ENCODE assay signal across 10 cellular contexts in genomic region chr2:233426619-233427342, GRCh38.
DNase-seq lines count a peak whose midpoint lies in the region; ATAC-seq and TF ChIP-seq lines count a peak whose summit lies in the region.
"Had no signal": no experiment of that assay in that cellular context is flagged by ENCODE, and none has a peak within 500 bp of the region (broad histone marks: within the 10 kb centered on the region; RNA-seq: fewer than 3 reads in every experiment).

No MANE protein-coding gene starts in this region.

- H3K36me3 ChIP-seq in stomach, result peaks cover 0 to 3% (median 0%) of the 10 kb centered on the region in 4 donors
- H3K36me3 ChIP-seq: ascending aorta had no signal

- no peak for TF ChIP-seq CTCF in stomach (IDR thresholded peaks at IDR 0.05)

- TF ChIP-seq EP300 in stomach (IDR thresholded peaks at IDR 0.05), result no peak

- ATAC-seq in GM21423 (IDR thresholded peaks at IDR 0.05; ENCODE audit: unreplicated experiment), result no peak
- ATAC-seq in HG03565 (IDR thresholded peaks at IDR 0.05; ENCODE audit: unreplicated experiment), result no peak

- no peak overlapping the region for H3K4me3 ChIP-seq in stomach
- H3K4me3 ChIP-seq: ascending aorta had no signal

- peak overlapping the region; percentile 47 to 94 (median 90) for H3K27ac ChIP-seq in stomach
- H3K27ac ChIP-seq: ascending aorta, C4-2B had no signal

- H3K4me1 ChIP-seq in stomach, result peaks cover 27 to 84% (median 64%) of the 10 kb centered on the region in 4 donors

- WGBS in stomach, 5 donors, result 50 to 77% (median 68%) methylated on average over 7 of the region's 7 CpGs

- H3K27me3 ChIP-seq in stomach, result no peaks in the 10 kb centered on the region
- H3K27me3 ChIP-seq: ascending aorta had no signal

- DNase-seq in activated T-cell treated with anti-CD3 and anti-CD28 coated beads for 24 hours (ENCODE audit: low read depth) (peak; percentile 69), kidney glomerular epithelial cell (lab: John Stamatoyannopoulos, UW) (peak; percentile 31), stomach (peak; percentile 30), medulla oblongata (ENCODE audit: extremely low spot score) (no peak)
- DNase-seq in activated T-cell treated with anti-CD3 and anti-CD28 coated beads, Interleukin-2, amount 50 U/mL, for 1 hour, result no peak
- DNase-seq in activated CD8-positive, alpha-beta memory T cell treated with anti-CD3 and anti-CD28 coated beads, Interleukin-2, amount 50 U/mL, for 4 hours, result peak; percentile 60

- intact Hi-C loops in stomach (cut with DNase I; ENCODE audit: low total_unique reads), result no loop called here

- H3K9me3 ChIP-seq in stomach, result no peaks in the 10 kb centered on the region
- H3K9me3 ChIP-seq: ascending aorta had no signal

- TF ChIP-seq POLR2A in stomach (IDR thresholded peaks at IDR 0.05), result no peak

Comparison
In these comparisons a context has a peak if more than half of its experiments do, and no peak if none do; other contexts are left out.
1. DNase-seq: peak in activated T-cell treated with anti-CD3 and anti-CD28 coated beads for 24 hours (single experiment), activated CD8-positive, alpha-beta memory T cell treated with anti-CD3 and anti-CD28 coated beads, Interleukin-2, amount 50 U/mL, for 4 hours (single experiment), kidney glomerular epithelial cell (single experiment) and stomach (single experiment); none in activated T-cell treated with anti-CD3 and anti-CD28 coated beads, Interleukin-2, amount 50 U/mL, for 1 hour (single experiment) and medulla oblongata (single experiment).